In genomic region chr1:181936768-181937581, GRCh38 we compare ENCODE assay signal across 8 cellular contexts.
A peak's percentile ranks its signal among the peaks of the same experiment; 100 is the strongest.
DNase-seq lines count a peak whose midpoint lies in the region; ATAC-seq and TF ChIP-seq lines count a peak whose summit lies in the region.

No MANE protein-coding gene starts in this region.

- no peak overlapping the region for H3K27ac ChIP-seq in coronary artery

- H3K4me3 ChIP-seq in GM12864 (ENCODE audit: low read depth, low read length) (no peak overlapping the region; the same call in 1 of the 2 replicates), coronary artery (no peak overlapping the region)

- peak; percentile 85 for ATAC-seq in GM21576 (IDR thresholded peaks at IDR 0.05; ENCODE audit: unreplicated experiment)
- ATAC-seq in sciatic nerve = peak; percentile 62

- peak; percentile 84 for TF ChIP-seq CTCF in GM12864 (IDR thresholded peaks at IDR 0.05; ENCODE audit: low read depth, low read length, missing control alignments)
- no peak for TF ChIP-seq CTCF in coronary artery (IDR thresholded peaks at IDR 0.05)

- intact Hi-C loops in head of caudate nucleus (cut with DNase I) = loop anchor here (10.0 kb wide), 1 partner anchor 462 kb away; no protein-coding TSS in a partner anchor
- intact Hi-C loops in sciatic nerve (cut with DNase I) = no loop called here

- DNase-seq in GM12864 (ENCODE audit: low read depth) (peak; percentile 70), HPDE6-E6E7 (ENCODE audit: extremely low spot score) (peak; percentile 46), NCI-H526 treated with DMSO at 0.1 percent for 48 hours (lab: John Stamatoyannopoulos, UW) (peak; percentile 93), activated T-cell treated with anti-CD3 and anti-CD28 coated beads for 48 hours (ENCODE audit: low read depth) (peak; percentile 27), head of caudate nucleus (peak; percentile 44 to 89 (median 72)), sciatic nerve (ENCODE audit: low spot score) (no peak), coronary artery (ENCODE audit: low spot score) (no peak)

Comparison
In these comparisons a context has a peak if more than half of its experiments do, and no peak if none do; other contexts are left out.
1. DNase-seq: peak in GM12864 (single experiment), HPDE6-E6E7 (single experiment), NCI-H526 treated with DMSO at 0.1 percent for 48 hours (single experiment), activated T-cell treated with anti-CD3 and anti-CD28 coated beads for 48 hours (single experiment) and head of caudate nucleus (42 of 42); none in sciatic nerve (single experiment) and coronary artery (single experiment).